ENCODE assay signal across 9 cellular contexts in genomic region chr2:24456610-24457556, GRCh38. TPM values are rescaled to one million over a fixed set of nuclear protein-coding genes. Genes with fewer than 3 reads are reported as not detected.
DNase-seq lines count a peak whose midpoint lies in the region; ATAC-seq and TF ChIP-seq lines count a peak whose summit lies in the region.
"Had no signal": no experiment of that assay in that cellular context is flagged by ENCODE, and none has a peak within 500 bp of the region (broad histone marks: within the 10 kb centered on the region; RNA-seq: fewer than 3 reads in every experiment).

No MANE protein-coding gene starts in this region.

- no peaks in the 10 kb centered on the region for H3K36me3 Mint-ChIP-seq in brain

- intact Hi-C loops in lower lobe of right lung (cut with DNase I), result no loop called here
- intact Hi-C loops in uterus (cut with DNase I; ENCODE audit: low total_unique reads), result no loop called here

- no peak overlapping the region for H3K4me3 ChIP-seq in lower lobe of right lung
- H3K4me3 ChIP-seq in uterus, result no peak overlapping the region

- H3K27ac ChIP-seq in lower lobe of right lung (no peak overlapping the region), uterus (peak overlapping the region; percentile 75 to 84)
- H3K27ac ChIP-seq: neutrophil had no signal

- H3K9me3 Mint-ChIP-seq in brain, result peaks cover 0 to 4% (median 0%) of the 10 kb centered on the region in 5 experiments

- H3K4me1 Mint-ChIP-seq in brain, result peaks cover 75% of the 10 kb centered on the region

- no peaks in the 10 kb centered on the region for H3K36me3 ChIP-seq in lower lobe of right lung
- no peaks in the 10 kb centered on the region for H3K36me3 ChIP-seq in uterus
- H3K36me3 ChIP-seq: neutrophil had no signal

- TF ChIP-seq POLR2A in uterus (IDR thresholded peaks at IDR 0.05), result no peak

- H3K4me1 ChIP-seq in lower lobe of right lung, result no peaks in the 10 kb centered on the region
- peaks cover 0 to 4% of the 10 kb centered on the region in 2 donors for H3K4me1 ChIP-seq in uterus

- peak; percentile 69 to 72 for ATAC-seq in lower lobe of right lung
- ATAC-seq in GM19455 (IDR thresholded peaks at IDR 0.05; ENCODE audit: unreplicated experiment), result no peak

- no peaks in the 10 kb centered on the region for H3K9me3 ChIP-seq in lower lobe of right lung
- no peaks in the 10 kb centered on the region for H3K9me3 ChIP-seq in uterus
- H3K9me3 ChIP-seq: neutrophil had no signal

- H3K27me3 ChIP-seq in lower lobe of right lung (ENCODE audit: low read depth), result no peaks in the 10 kb centered on the region
- H3K27me3 ChIP-seq in uterus, result no peaks in the 10 kb centered on the region
- H3K27me3 ChIP-seq: neutrophil had no signal

- H3K27ac Mint-ChIP-seq in brain, result peak overlapping the region in 4 of 5 experiments; percentile 61 to 89 (median 82)

- TF ChIP-seq CTCF in brain (conservative IDR thresholded peaks at IDR 0.05) (no peak), lower lobe of right lung (IDR thresholded peaks at IDR 0.05) (no peak), uterus (IDR thresholded peaks at IDR 0.05) (no peak)

- H3K27me3 Mint-ChIP-seq in brain, result no peaks in the 10 kb centered on the region

- DNase-seq in activated T-cell treated with anti-CD3 and anti-CD28 coated beads for 48 hours (ENCODE audit: low read depth), result peak; percentile 11
- DNase-seq in activated T-cell treated with anti-CD3 and anti-CD28 coated beads, Interleukin-2, amount 50 U/mL, for 1 hour, result no peak
- DNase-seq in lower lobe of right lung, result no peak
- DNase-seq in uterus, result peak; percentile 86 to 92
- DNase-seq in NCI-H2081 (lab: John Stamatoyannopoulos, UW), result no peak
- no peak for DNase-seq in NAMALWA (ENCODE audit: low spot score)

- peak overlapping the region in 3 of 5 experiments; percentile 5 to 28 (median 26) for H3K4me3 Mint-ChIP-seq in brain

RNA-seq across cellular contexts. Expression of gene NCOA1, which starts 34.2 kb away (rescaled TPM):
- 37.4 TPM for polyA plus RNA-seq in brain (ENCODE audit: insufficient read depth, low read depth, low replicate concordance)
- total RNA-seq in lower lobe of right lung, result 48.3 TPM
- 10 to 100 TPM; 38.7 to 88.5 (median 62.0) TPM for total RNA-seq in uterus

Comparison
In these comparisons a context has a peak if more than half of its experiments do, and no peak if none do; other contexts are left out.
1. DNase-seq: peak in activated T-cell treated with anti-CD3 and anti-CD28 coated beads for 48 hours (single experiment) and uterus (2 of 2); none in activated T-cell treated with anti-CD3 and anti-CD28 coated beads, Interleukin-2, amount 50 U/mL, for 1 hour (single experiment), lower lobe of right lung (single experiment), NCI-H2081 (0 of 2) and NAMALWA (single experiment).